ENCODE assay signal across 22 cellular contexts in the genomic region with DNA sequence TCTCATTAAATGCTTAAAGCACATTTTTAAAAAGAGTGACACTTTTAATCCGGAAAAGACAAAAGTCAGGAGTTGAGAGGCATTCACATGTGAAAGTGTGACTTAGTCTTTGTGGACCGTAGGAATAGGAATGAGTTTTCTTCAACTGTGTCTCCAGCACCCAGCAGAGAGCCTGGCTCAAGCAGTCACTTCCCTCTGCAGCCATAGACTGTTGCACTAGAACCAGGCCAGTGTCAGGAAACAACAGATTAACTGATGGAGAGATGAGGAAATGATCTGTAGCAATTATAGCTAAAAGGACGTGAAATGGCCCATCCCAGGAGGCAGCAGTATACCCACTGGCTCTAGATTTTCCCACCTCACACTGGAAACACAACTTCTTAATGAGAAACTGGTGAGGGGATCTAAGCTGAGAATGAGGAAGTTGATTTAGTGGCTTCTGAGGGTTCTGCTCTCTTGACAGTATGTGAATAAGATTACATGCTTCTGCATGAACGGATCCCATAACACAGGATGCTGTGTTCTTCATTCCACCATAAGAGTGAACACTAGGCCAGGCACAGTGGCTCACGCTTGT. TPM values are rescaled to one million over a fixed set of nuclear protein-coding genes. Genes with fewer than 3 reads are reported as not detected.
A peak's percentile ranks its signal among the peaks of the same experiment; 100 is the strongest.
DNase-seq lines count a peak whose midpoint lies in the region; ATAC-seq and TF ChIP-seq lines count a peak whose summit lies in the region.
"Had no signal": no experiment of that assay in that cellular context is flagged by ENCODE, and none has a peak within 500 bp of the region (broad histone marks: within the 10 kb centered on the region; RNA-seq: fewer than 3 reads in every experiment).

No MANE protein-coding gene starts in this region.

- H3K79me2 ChIP-seq in neural progenitor cell (ENCODE audit: low read depth) = no peaks in the 10 kb centered on the region

- H3K9me3 ChIP-seq in neural progenitor cell (ENCODE audit: low read depth) = no peaks in the 10 kb centered on the region
- H3K9me3 ChIP-seq: SK-N-SH, spleen, testis had no signal

- H3K27me3 Mint-ChIP-seq in neural progenitor cell (ENCODE audit: insufficient read depth, low read depth) (no peaks in the 10 kb centered on the region), chondrocyte (ENCODE audit: low read depth) (peaks cover 21% of the 10 kb centered on the region)

- no peak overlapping the region for H3K4me3 ChIP-seq in neural progenitor cell
- H3K4me3 ChIP-seq: cardiac muscle cell, testis had no signal

- DNase-seq in GDM1 (lab: John Stamatoyannopoulos, UW) = peak; percentile 84
- DNase-seq in NOMO-1 (lab: John Stamatoyannopoulos, UW; ENCODE audit: unreplicated experiment in 2 of 2) = peak; percentile 70 to 95
- peak; percentile 48 for DNase-seq in UCSD-AML1 (lab: John Stamatoyannopoulos, UW; ENCODE audit: unreplicated experiment)
- no peak for DNase-seq in neural progenitor cell (ENCODE audit: low spot score)
- DNase-seq in DMS114 treated with DMSO at 0.1 percent for 48 hours (lab: John Stamatoyannopoulos, UW; ENCODE audit: unreplicated experiment) = no peak
- DNase-seq in NCI-H510A treated with DMSO at 0.1 percent for 48 hours (lab: John Stamatoyannopoulos, UW) = no peak
- no peak for DNase-seq in chondrocyte (ENCODE audit: low spot score)
- DNase-seq: activated CD8-positive, alpha-beta memory T cell treated with anti-CD3 and anti-CD28 coated beads, Interleukin-2, amount 50 U/mL, for 48 hours; activated gamma-delta T cell treated with Interleukin-2 at 50 U/mL for 16 hours; CD8-positive, alpha-beta memory T cell; DMS79; HCEC 1CT; left cardiac atrium; NCI-H2107; NCI-H524; SK-N-SH; spleen; stimulated activated CD8-positive, alpha-beta memory T cell treated with anti-CD3 and anti-CD28 coated beads, Interleukin-4, amount 100 ng/mL, for 48 hours; testis had no signal

- no peaks in the 10 kb centered on the region for H3K36me3 ChIP-seq in neural progenitor cell
- H3K36me3 ChIP-seq: cardiac muscle cell, spleen had no signal

- H3K4me2 ChIP-seq in neural progenitor cell = no peak overlapping the region
- H3K4me2 ChIP-seq: SK-N-SH had no signal

- H4K20me1 ChIP-seq in neural progenitor cell (ENCODE audit: low read depth) = no peaks in the 10 kb centered on the region

- H3K9me3 Mint-ChIP-seq in neural progenitor cell (no peaks in the 10 kb centered on the region), chondrocyte (ENCODE audit: low read depth) (no peaks in the 10 kb centered on the region)
- H3K9me3 Mint-ChIP-seq: CD8-positive, alpha-beta memory T cell had no signal

- H3K36me3 Mint-ChIP-seq in neural progenitor cell (peaks cover 22% of the 10 kb centered on the region), chondrocyte (ENCODE audit: low read depth) (no peaks in the 10 kb centered on the region)
- H3K36me3 Mint-ChIP-seq: CD8-positive, alpha-beta memory T cell had no signal

- no peak overlapping the region for H2AFZ ChIP-seq in neural progenitor cell (replicated peaks)

- H3K4me1 ChIP-seq in neural progenitor cell = no peaks in the 10 kb centered on the region
- H3K4me1 ChIP-seq: testis had no signal

- peaks cover 9% of the 10 kb centered on the region for H3K4me1 Mint-ChIP-seq in neural progenitor cell
- H3K4me1 Mint-ChIP-seq in chondrocyte (ENCODE audit: low read depth) = peaks cover 4% of the 10 kb centered on the region

- H3K27ac Mint-ChIP-seq in neural progenitor cell (peak overlapping the region; percentile 65), chondrocyte (ENCODE audit: unreplicated experiment) (no peak overlapping the region)

- no peak overlapping the region for H3K27ac ChIP-seq in neural progenitor cell
- H3K27ac ChIP-seq: cardiac muscle cell, testis had no signal

- no peak for TF ChIP-seq CTCF in neural progenitor cell (IDR thresholded peaks at IDR 0.05)
- no peak for TF ChIP-seq CTCF in chondrocyte (IDR thresholded peaks at IDR 0.05)

- no peak overlapping the region for H3K9ac ChIP-seq in neural progenitor cell
- H3K9ac ChIP-seq: SK-N-SH had no signal

- H3K27me3 ChIP-seq in neural progenitor cell = no peaks in the 10 kb centered on the region
- H3K27me3 ChIP-seq: cardiac muscle cell, testis had no signal

- H3K4me3 Mint-ChIP-seq in neural progenitor cell = no peak overlapping the region
- H3K4me3 Mint-ChIP-seq in chondrocyte (ENCODE audit: unreplicated experiment) = no peak overlapping the region
- H3K4me3 Mint-ChIP-seq: CD8-positive, alpha-beta memory T cell had no signal

- no peaks in the 10 kb centered on the region for H3F3A ChIP-seq in neural progenitor cell (ENCODE audit: low read depth)

- no peak for ATAC-seq in HG03432 (IDR thresholded peaks at IDR 0.05; ENCODE audit: unreplicated experiment)
- ATAC-seq: left cardiac atrium had no signal

RNA-seq across cellular contexts. Expression of a gene that starts 19.8 kb away (rescaled TPM):
- total RNA-seq in neural progenitor cell (ENCODE audit: low replicate concordance) (5.3 and 5.5 TPM in 2 replicates), chondrocyte (not detected in 3 replicates)
- total RNA-seq: epithelial cell of proximal tubule had no signal

RNA-seq across cellular contexts. Expression of a gene that starts 27.0 kb away (rescaled TPM):
- total RNA-seq in neural progenitor cell (ENCODE audit: low replicate concordance) = 1.1 and 1.5 TPM in 2 replicates
- total RNA-seq in chondrocyte = 0.13 TPM in 1 of 3 replicates, not detected in the others
- total RNA-seq: cardiac muscle cell, epithelial cell of proximal tubule had no signal

Comparison
In these comparisons a context has a peak if more than half of its experiments do, and no peak if none do; other contexts are left out.
1. DNase-seq: peak in GDM1 (single experiment), NOMO-1 (2 of 2) and UCSD-AML1 (single experiment); none in neural progenitor cell (single experiment), DMS114 treated with DMSO at 0.1 percent for 48 hours (single experiment), NCI-H510A treated with DMSO at 0.1 percent for 48 hours (single experiment) and chondrocyte (single experiment).